15 cellular contexts compared by ENCODE assay signal in the genomic region with DNA sequence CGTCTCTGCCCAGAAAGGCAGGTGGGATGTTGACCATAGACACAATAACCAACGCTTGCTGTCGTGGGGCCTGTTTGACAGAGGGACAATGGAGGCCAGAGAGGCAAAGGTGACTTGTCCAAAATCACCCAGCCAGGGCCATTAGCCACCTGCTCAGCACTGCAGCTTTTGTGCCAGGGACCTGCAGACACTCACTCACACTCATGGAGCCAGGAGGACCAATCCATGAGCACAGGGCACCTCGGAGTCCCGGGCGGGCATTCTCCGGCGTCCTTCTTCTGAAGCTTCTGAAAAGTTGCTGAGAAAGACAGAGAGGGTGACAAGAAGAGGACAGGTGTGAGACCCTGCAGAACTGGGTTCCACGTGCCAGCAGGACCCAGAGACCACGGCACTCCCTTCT. TPM values are rescaled to one million over a fixed set of nuclear protein-coding genes. Genes with fewer than 3 reads are reported as not detected.
DNase-seq lines count a peak whose midpoint lies in the region; ATAC-seq and TF ChIP-seq lines count a peak whose summit lies in the region.
"Had no signal": no experiment of that assay in that cellular context is flagged by ENCODE, and none has a peak within 500 bp of the region (broad histone marks: within the 10 kb centered on the region; RNA-seq: fewer than 3 reads in every experiment).

No MANE protein-coding gene starts in this region.

- no peaks in the 10 kb centered on the region for H3K9me3 ChIP-seq in left ventricle myocardium inferior (replicated peaks)
- no peaks in the 10 kb centered on the region for H3K9me3 ChIP-seq in MM.1S (replicated peaks; ENCODE audit: insufficient read depth, low read length)
- H3K9me3 ChIP-seq: BE2C, Caco-2 had no signal

- H3K4me2 ChIP-seq in GM23338 (no peak overlapping the region), MM.1S (ENCODE audit: low read depth, low read length) (no peak overlapping the region)

- H3K27ac ChIP-seq in left ventricle myocardium inferior (replicated peaks) (no peak overlapping the region), GM23338 (ENCODE audit: low read depth) (no peak overlapping the region), MM.1S (ENCODE audit: low read length) (no peak overlapping the region)
- H3K27ac ChIP-seq: C4-2B, GM23248, HL-60 had no signal

- H2AFZ ChIP-seq in GM23338 = no peak overlapping the region
- H2AFZ ChIP-seq in MM.1S (ENCODE audit: low read length) = no peak overlapping the region
- H2AFZ ChIP-seq: GM23248 had no signal

- H3K4me1 ChIP-seq in left ventricle myocardium inferior (peaks cover 5% of the 10 kb centered on the region), GM23338 (ENCODE audit: insufficient read depth) (0 out of 2 replicates have a peak, but pooled peaks cover 2% of the 10 kb centered on the region), MM.1S (ENCODE audit: low read length) (no peaks in the 10 kb centered on the region)
- H3K4me1 ChIP-seq: BE2C, Caco-2 had no signal

- intact Hi-C loops in left ventricle myocardium superior (cut with micrococcal nuclease) (no loop called here), left ventricle myocardium inferior (cut with micrococcal nuclease) (no loop called here)

- H3K4me3 ChIP-seq in left ventricle myocardium inferior (no peak overlapping the region), GM23338 (no peak overlapping the region), MM.1S (ENCODE audit: low read length) (no peak overlapping the region)
- H3K4me3 ChIP-seq: GM23248 had no signal

- H3K27me3 Mint-ChIP-seq in GM23338 (ENCODE audit: insufficient read depth, low read depth, poor library complexity) (peaks cover 12% of the 10 kb centered on the region), glutamatergic neuron (ENCODE audit: unreplicated experiment) (peaks cover 7% of the 10 kb centered on the region)

- DNase-seq in left ventricle myocardium superior = peak; percentile 9
- no peak for DNase-seq in left ventricle myocardium inferior
- no peak for DNase-seq in GM23338 (ENCODE audit: low spot score)
- peak; percentile 5 for DNase-seq in glutamatergic neuron
- DNase-seq in NCI-H1436 (lab: John Stamatoyannopoulos, UW) = no peak
- no peak for DNase-seq in MM.1S
- DNase-seq: ACHN; BE2C; Caco-2; CD4-positive, alpha-beta T cell; GM23248; HFFc6 had no signal

- H3K27ac Mint-ChIP-seq in GM23338 = peak overlapping the region; percentile 56; the same call in 1 of the 2 replicates
- H3K27ac Mint-ChIP-seq in glutamatergic neuron (ENCODE audit: unreplicated experiment) = no peak overlapping the region
- H3K27ac Mint-ChIP-seq: CD4-positive, alpha-beta T cell; HFFc6 had no signal

- H3K4me1 Mint-ChIP-seq in GM23338 (peaks cover 12% of the 10 kb centered on the region), glutamatergic neuron (ENCODE audit: low read depth, unreplicated experiment) (peaks cover 7% of the 10 kb centered on the region)

- H3K27me3 ChIP-seq in left ventricle myocardium inferior (ENCODE audit: low read depth) (peaks cover 87% of the 10 kb centered on the region), GM23338 (ENCODE audit: insufficient read depth) (no peaks in the 10 kb centered on the region), MM.1S (replicated peaks; ENCODE audit: insufficient read depth, low read length) (peaks cover 97% of the 10 kb centered on the region)

- no peaks in the 10 kb centered on the region for H4K20me1 ChIP-seq in GM23338 (replicated peaks; ENCODE audit: insufficient read depth)
- no peaks in the 10 kb centered on the region for H4K20me1 ChIP-seq in MM.1S (ENCODE audit: insufficient read depth, low read length)

- ATAC-seq in left ventricle myocardium superior = no peak
- no peak for ATAC-seq in GM23338
- ATAC-seq: HCT116 had no signal

- no peaks in the 10 kb centered on the region for H3K9me3 Mint-ChIP-seq in GM23338
- peaks cover 10% of the 10 kb centered on the region for H3K9me3 Mint-ChIP-seq in glutamatergic neuron (ENCODE audit: unreplicated experiment)
- H3K9me3 Mint-ChIP-seq: CD4-positive, alpha-beta T cell had no signal

- H3K9ac ChIP-seq in MM.1S (ENCODE audit: low read length) = no peak overlapping the region
- H3K9ac ChIP-seq: GM23248 had no signal

- H3K79me2 ChIP-seq in GM23338 (replicated peaks; ENCODE audit: insufficient read depth) (no peaks in the 10 kb centered on the region), MM.1S (ENCODE audit: low read length) (no peaks in the 10 kb centered on the region)

- no peak for TF ChIP-seq CTCF in left ventricle myocardium inferior (IDR thresholded peaks at IDR 0.05; ENCODE audit: borderline replicate concordance)
- no peak for TF ChIP-seq CTCF in GM23338 (conservative IDR thresholded peaks at IDR 0.05; ENCODE audit: low read depth in 2 of 2)
- no peak for TF ChIP-seq CTCF in glutamatergic neuron (IDR thresholded peaks at IDR 0.05; ENCODE audit: partially characterized antibody, unreplicated experiment)
- no peak for TF ChIP-seq CTCF in MM.1S (IDR thresholded peaks at IDR 0.05; ENCODE audit: low read length)

- H3K36me3 Mint-ChIP-seq in GM23338 (ENCODE audit: low read depth) (no peaks in the 10 kb centered on the region), glutamatergic neuron (ENCODE audit: unreplicated experiment) (no peaks in the 10 kb centered on the region)

- H3K36me3 ChIP-seq in left ventricle myocardium inferior (no peaks in the 10 kb centered on the region), GM23338 (ENCODE audit: insufficient read depth) (no peaks in the 10 kb centered on the region), MM.1S (replicated peaks; ENCODE audit: insufficient read depth, low read length) (no peaks in the 10 kb centered on the region)
- H3K36me3 ChIP-seq: BE2C had no signal

- H3K9me2 ChIP-seq in GM23338 (ENCODE audit: insufficient read depth) (no peaks in the 10 kb centered on the region), MM.1S (replicated peaks; ENCODE audit: insufficient read depth, low read length) (no peaks in the 10 kb centered on the region)

- 0 out of 2 replicates have a peak, but pooled peaks cover 7% of the 10 kb centered on the region for H3F3A ChIP-seq in GM23338 (replicated peaks; ENCODE audit: low read depth)
- no peaks in the 10 kb centered on the region for H3F3A ChIP-seq in MM.1S (ENCODE audit: insufficient read depth, low read length)

- no peak overlapping the region for H3K4me3 Mint-ChIP-seq in GM23338
- H3K4me3 Mint-ChIP-seq in glutamatergic neuron (ENCODE audit: unreplicated experiment) = no peak overlapping the region
- H3K4me3 Mint-ChIP-seq: CD4-positive, alpha-beta T cell; HFFc6 had no signal

TF ChIP-seq in GM23338, 12 proteins besides CTCF, POLR2A, EP300 and RAD21 (continues in another document):
- TF ChIP-seq POLR2AphosphoS5 (IDR thresholded peaks at IDR 0.05; ENCODE audit: low read depth) = no peak
- TF ChIP-seq CREB1 (CRISPR knock-in tag; IDR thresholded peaks at IDR 0.05; ENCODE audit: low read depth) = no peak
- no peak for TF ChIP-seq NANOG (IDR thresholded peaks at IDR 0.05; ENCODE audit: borderline replicate concordance)
- no peak for TF ChIP-seq ZNF331 (CRISPR knock-in tag; IDR thresholded peaks at IDR 0.05; ENCODE audit: low read depth)
- TF ChIP-seq STAT1 (IDR thresholded peaks at IDR 0.05; ENCODE audit: unreplicated experiment) = no peak
- TF ChIP-seq EZH2phosphoT487 (IDR thresholded peaks at IDR 0.05; ENCODE audit: unreplicated experiment) = no peak
- TF ChIP-seq JUNB (IDR thresholded peaks at IDR 0.05; ENCODE audit: unreplicated experiment) = no peak
- TF ChIP-seq, protein P1, sequence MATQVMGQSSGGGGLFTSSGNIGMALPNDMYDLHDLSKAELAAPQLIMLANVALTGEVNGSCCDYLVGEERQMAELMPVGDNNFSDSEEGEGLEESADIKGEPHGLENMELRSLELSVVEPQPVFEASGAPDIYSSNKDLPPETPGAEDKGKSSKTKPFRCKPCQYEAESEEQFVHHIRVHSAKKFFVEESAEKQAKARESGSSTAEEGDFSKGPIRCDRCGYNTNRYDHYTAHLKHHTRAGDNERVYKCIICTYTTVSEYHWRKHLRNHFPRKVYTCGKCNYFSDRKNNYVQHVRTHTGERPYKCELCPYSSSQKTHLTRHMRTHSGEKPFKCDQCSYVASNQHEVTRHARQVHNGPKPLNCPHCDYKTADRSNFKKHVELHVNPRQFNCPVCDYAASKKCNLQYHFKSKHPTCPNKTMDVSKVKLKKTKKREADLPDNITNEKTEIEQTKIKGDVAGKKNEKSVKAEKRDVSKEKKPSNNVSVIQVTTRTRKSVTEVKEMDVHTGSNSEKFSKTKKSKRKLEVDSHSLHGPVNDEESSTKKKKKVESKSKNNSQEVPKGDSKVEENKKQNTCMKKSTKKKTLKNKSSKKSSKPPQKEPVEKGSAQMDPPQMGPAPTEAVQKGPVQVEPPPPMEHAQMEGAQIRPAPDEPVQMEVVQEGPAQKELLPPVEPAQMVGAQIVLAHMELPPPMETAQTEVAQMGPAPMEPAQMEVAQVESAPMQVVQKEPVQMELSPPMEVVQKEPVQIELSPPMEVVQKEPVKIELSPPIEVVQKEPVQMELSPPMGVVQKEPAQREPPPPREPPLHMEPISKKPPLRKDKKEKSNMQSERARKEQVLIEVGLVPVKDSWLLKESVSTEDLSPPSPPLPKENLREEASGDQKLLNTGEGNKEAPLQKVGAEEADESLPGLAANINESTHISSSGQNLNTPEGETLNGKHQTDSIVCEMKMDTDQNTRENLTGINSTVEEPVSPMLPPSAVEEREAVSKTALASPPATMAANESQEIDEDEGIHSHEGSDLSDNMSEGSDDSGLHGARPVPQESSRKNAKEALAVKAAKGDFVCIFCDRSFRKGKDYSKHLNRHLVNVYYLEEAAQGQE (IDR thresholded peaks at IDR 0.05; ENCODE audit: unreplicated experiment) = no peak
- TF ChIP-seq EZH2 (IDR thresholded peaks at IDR 0.05; ENCODE audit: low read depth, unreplicated experiment) = no peak
- TF ChIP-seq, protein P2, sequence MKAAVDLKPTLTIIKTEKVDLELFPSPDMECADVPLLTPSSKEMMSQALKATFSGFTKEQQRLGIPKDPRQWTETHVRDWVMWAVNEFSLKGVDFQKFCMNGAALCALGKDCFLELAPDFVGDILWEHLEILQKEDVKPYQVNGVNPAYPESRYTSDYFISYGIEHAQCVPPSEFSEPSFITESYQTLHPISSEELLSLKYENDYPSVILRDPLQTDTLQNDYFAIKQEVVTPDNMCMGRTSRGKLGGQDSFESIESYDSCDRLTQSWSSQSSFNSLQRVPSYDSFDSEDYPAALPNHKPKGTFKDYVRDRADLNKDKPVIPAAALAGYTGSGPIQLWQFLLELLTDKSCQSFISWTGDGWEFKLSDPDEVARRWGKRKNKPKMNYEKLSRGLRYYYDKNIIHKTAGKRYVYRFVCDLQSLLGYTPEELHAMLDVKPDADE (IDR thresholded peaks at IDR 0.05) = no peak

RNA-seq across cellular contexts. Expression of a gene that starts 45.4 kb away (rescaled TPM):
- total RNA-seq in left ventricle myocardium superior (9.4 TPM), left ventricle myocardium inferior (12.7 TPM), glutamatergic neuron (ENCODE audit: unreplicated experiment) (26.5 TPM)
- total RNA-seq in GM23338 (2014; rRNA removed; shearing (Covaris generic)) = 38.3 and 41.6 TPM in 2 replicates
- 27.2 and 28.5 TPM in 2 replicates for polyA plus RNA-seq in GM23338 (2016; fragmentation: Nextera tagmentation; extraction: Ambion mirVana)

Comparison
In these comparisons a context has a peak if more than half of its experiments do, and no peak if none do; other contexts are left out.
1. DNase-seq: peak in left ventricle myocardium superior (single experiment) and glutamatergic neuron (single experiment); none in left ventricle myocardium inferior (single experiment), GM23338 (single experiment), NCI-H1436 (single experiment) and MM.1S (single experiment).